ENCODE assay signal across 1 cellular context in genomic region chr5:76625087-76625860, GRCh38.
TF ChIP-seq lines count a peak whose summit lies in the region.

No MANE protein-coding gene starts in this region.

TF ChIP-seq in WTC11, 78 proteins besides CTCF, POLR2A, EP300 and RAD21 (continued from another document):
- TF ChIP-seq ZNF425 (CRISPR knock-in tag; conservative IDR thresholded peaks at IDR 0.05): no peak
